In genomic region chr2:63054812-63055509, GRCh38 we compare ENCODE assay signal across 11 cellular contexts. TPM values are rescaled to one million over a fixed set of nuclear protein-coding genes. Genes with fewer than 3 reads are reported as not detected.
DNase-seq lines count a peak whose midpoint lies in the region; ATAC-seq, FAIRE-seq and TF ChIP-seq lines count a peak whose summit lies in the region.
"Had no signal": no experiment of that assay in that cellular context is flagged by ENCODE, and none has a peak within 500 bp of the region (broad histone marks: within the 10 kb centered on the region; RNA-seq: fewer than 3 reads in every experiment).

No MANE protein-coding gene starts in this region.

- H4K20me1 ChIP-seq in astrocyte (ENCODE audit: insufficient read depth, low read length), result peaks cover 51% of the 10 kb centered on the region

- H3K9me3 ChIP-seq in astrocyte (ENCODE audit: insufficient read depth, low read depth, low read length), result no peaks in the 10 kb centered on the region

- no peaks in the 10 kb centered on the region for H3K36me3 ChIP-seq in astrocyte (ENCODE audit: insufficient read depth, low read length)

- peak overlapping the region; percentile 92 for H3K4me2 ChIP-seq in astrocyte (ENCODE audit: low read length)

- H3K9me3 Mint-ChIP-seq in astrocyte (ENCODE audit: unreplicated experiment), result peaks cover 29% of the 10 kb centered on the region
- H3K9me3 Mint-ChIP-seq in mesothelial cell of epicardium, result no peaks in the 10 kb centered on the region

- H3K4me3 ChIP-seq in GM12865 (ENCODE audit: low read depth, low read length), result peak overlapping the region; percentile 35
- no peak overlapping the region for H3K4me3 ChIP-seq in astrocyte (ENCODE audit: insufficient read depth, low read depth, low read length)

- no peak overlapping the region for H3K27ac ChIP-seq in astrocyte (ENCODE audit: low read depth, low read length)

- H3K4me3 Mint-ChIP-seq in astrocyte (ENCODE audit: unreplicated experiment), result no peak overlapping the region
- peak overlapping the region; percentile 53 for H3K4me3 Mint-ChIP-seq in mesothelial cell of epicardium

- peak; percentile 26 for DNase-seq in 8988T
- no peak for DNase-seq in GM12865 (ENCODE audit: low read depth)
- no peak for DNase-seq in astrocyte (ENCODE audit: low read depth)
- no peak for DNase-seq in mesothelial cell of epicardium (ENCODE audit: low spot score in 2 of 2, unreplicated experiment in 2 of 2)
- no peak for DNase-seq in cortex of kidney (lab: John Stamatoyannopoulos, UW)
- no peak for DNase-seq in SIG-M5 treated with dmso at 0.1 percent for 504 hours (lab: John Stamatoyannopoulos, UW; ENCODE audit: unreplicated experiment)
- DNase-seq: NCI-H2081 had no signal

- peak overlapping the region; percentile 34 for H2AFZ ChIP-seq in astrocyte (ENCODE audit: low read depth, low read length)

- peaks cover 5% of the 10 kb centered on the region for H3K4me1 ChIP-seq in astrocyte (ENCODE audit: insufficient read depth, low read length)

- TF ChIP-seq CTCF in GM12865 (IDR thresholded peaks at IDR 0.05; ENCODE audit: insufficient read depth, low read depth, low read length, missing control alignments) (no peak), astrocyte (IDR thresholded peaks at IDR 0.05; ENCODE audit: insufficient read depth, low read depth, low read length) (no peak), mesothelial cell of epicardium (IDR thresholded peaks at IDR 0.05; ENCODE audit: unreplicated experiment) (no peak)

- H3K27me3 Mint-ChIP-seq in astrocyte (ENCODE audit: low read depth, unreplicated experiment) (peaks cover 75% of the 10 kb centered on the region), mesothelial cell of epicardium (ENCODE audit: low read depth) (peaks cover 92% of the 10 kb centered on the region)

- peaks cover 88% of the 10 kb centered on the region for H3K27me3 ChIP-seq in astrocyte (ENCODE audit: insufficient read depth, low read length)

- H3K79me2 ChIP-seq in astrocyte (ENCODE audit: insufficient read depth, low read length), result peaks cover 52% of the 10 kb centered on the region

- H3K4me1 Mint-ChIP-seq in astrocyte (ENCODE audit: low read depth, unreplicated experiment) (no peaks in the 10 kb centered on the region), mesothelial cell of epicardium (peaks cover 40% of the 10 kb centered on the region)

- H3K36me3 Mint-ChIP-seq in astrocyte (ENCODE audit: low read depth, unreplicated experiment) (no peaks in the 10 kb centered on the region), mesothelial cell of epicardium (no peaks in the 10 kb centered on the region)

- H3K27ac Mint-ChIP-seq in astrocyte (ENCODE audit: unreplicated experiment) (no peak overlapping the region), mesothelial cell of epicardium (no peak overlapping the region)

- ATAC-seq in GM21825 (IDR thresholded peaks at IDR 0.05; ENCODE audit: unreplicated experiment), result no peak
- ATAC-seq in GM19035 (IDR thresholded peaks at IDR 0.05; ENCODE audit: unreplicated experiment), result no peak
- ATAC-seq: HCT116 had no signal

- FAIRE-seq in astrocyte (lab: Jason Lieb, UNC), result no peak
- FAIRE-seq: colon had no signal

- peak overlapping the region; percentile 10 for H3K9ac ChIP-seq in astrocyte (ENCODE audit: low read length)

RNA-seq across cellular contexts. Expression of gene OTX1, which starts 4.3 kb away (rescaled TPM):
- total RNA-seq in astrocyte (0.30 TPM in 1 of 2 replicates, not detected in the other), mesothelial cell of epicardium (0.71 to 1.1 TPM (median 0.87 TPM) in 3 replicates)
